Comparison of ENCODE assay signal across 22 cellular contexts in genomic region chr7:36644625-36645422, GRCh38.
DNase-seq lines count a peak whose midpoint lies in the region; ATAC-seq and TF ChIP-seq lines count a peak whose summit lies in the region.
"Had no signal": no experiment of that assay in that cellular context is flagged by ENCODE, and none has a peak within 500 bp of the region (broad histone marks: within the 10 kb centered on the region; RNA-seq: fewer than 3 reads in every experiment).

No MANE protein-coding gene starts in this region.

- H3K36me3 Mint-ChIP-seq in GM23338 (ENCODE audit: low read depth) (no peaks in the 10 kb centered on the region), immature natural killer cell (peaks cover 30 to 51% (median 30%) of the 10 kb centered on the region in 3 donors), osteocyte (ENCODE audit: unreplicated experiment) (no peaks in the 10 kb centered on the region)
- H3K36me3 Mint-ChIP-seq: brain had no signal

- WGBS in ovary, 3 donors, result 71 to 74% (median 71%) methylated on average over 4 of the region's 4 CpGs

- H3K27ac ChIP-seq in GM23338 (ENCODE audit: low read depth) (no peak overlapping the region), SJCRH30 (no peak overlapping the region), ovary (no peak overlapping the region)
- H3K27ac ChIP-seq: esophagus squamous epithelium, heart left ventricle, tibial artery had no signal

- H4K20me1 ChIP-seq in GM23338 (replicated peaks; ENCODE audit: insufficient read depth), result no peaks in the 10 kb centered on the region

- no peaks in the 10 kb centered on the region for H3K36me3 ChIP-seq in GM23338 (ENCODE audit: insufficient read depth)
- H3K36me3 ChIP-seq in SJCRH30, result no peaks in the 10 kb centered on the region
- H3K36me3 ChIP-seq in ovary, result no peaks in the 10 kb centered on the region
- H3K36me3 ChIP-seq: BE2C, esophagus squamous epithelium, heart left ventricle, tibial artery had no signal

- H3K4me1 ChIP-seq in GM23338 (ENCODE audit: insufficient read depth), result peaks cover 8% of the 10 kb centered on the region; the same call in 1 of the 2 replicates
- peaks cover 8% of the 10 kb centered on the region; the same call in 1 of the 2 replicates for H3K4me1 ChIP-seq in SJCRH30
- H3K4me1 ChIP-seq in ovary (ENCODE audit: insufficient read depth), result no peaks in the 10 kb centered on the region
- H3K4me1 ChIP-seq: BE2C, esophagus squamous epithelium, heart left ventricle, tibial artery had no signal

- H3F3A ChIP-seq in GM23338 (replicated peaks; ENCODE audit: low read depth), result no peaks in the 10 kb centered on the region

- no peak for TF ChIP-seq EP300 in ovary (IDR thresholded peaks at IDR 0.05)

- peaks cover 11% of the 10 kb centered on the region for H3K4me1 Mint-ChIP-seq in GM23338
- H3K4me1 Mint-ChIP-seq in immature natural killer cell, result peaks cover 85 to 98% of the 10 kb centered on the region in 2 donors
- H3K4me1 Mint-ChIP-seq in osteocyte (ENCODE audit: unreplicated experiment), result peaks cover 8% of the 10 kb centered on the region

- H3K9me3 Mint-ChIP-seq in GM23338, result no peaks in the 10 kb centered on the region
- H3K9me3 Mint-ChIP-seq in immature natural killer cell, result no peaks in the 10 kb centered on the region
- H3K9me3 Mint-ChIP-seq in osteocyte (ENCODE audit: unreplicated experiment), result no peaks in the 10 kb centered on the region
- H3K9me3 Mint-ChIP-seq: activated naive CD4-positive, alpha-beta T cell treated with anti-CD3 and anti-CD28 coated beads, Interleukin-2, amount 10 ng/mL, durations not matched to agents 7 days and 5 days; brain had no signal

- H3K27me3 ChIP-seq in GM23338 (ENCODE audit: insufficient read depth) (no peaks in the 10 kb centered on the region), SJCRH30 (no peaks in the 10 kb centered on the region), ovary (no peaks in the 10 kb centered on the region)
- H3K27me3 ChIP-seq: BE2C, esophagus squamous epithelium, heart left ventricle, tibial artery had no signal

- H3K27ac Mint-ChIP-seq in GM23338 (no peak overlapping the region), immature natural killer cell (peak overlapping the region; percentile 84 to 94 (median 86)), osteocyte (ENCODE audit: unreplicated experiment) (no peak overlapping the region)
- H3K27ac Mint-ChIP-seq: activated CD4-positive, alpha-beta T cell treated with anti-CD3 and anti-CD28 coated beads, Interleukin-2, amount 10 ng/mL, durations not matched to agents 24 days and 14 days; activated naive CD4-positive, alpha-beta T cell treated with anti-CD3 and anti-CD28 coated beads, Interleukin-2, amount 10 ng/mL, durations not matched to agents 7 days and 5 days had no signal

- no peak overlapping the region for H3K4me3 ChIP-seq in GM23338
- no peak overlapping the region for H3K4me3 ChIP-seq in SJCRH30
- H3K4me3 ChIP-seq in ovary, result no peak overlapping the region
- H3K4me3 ChIP-seq: esophagus squamous epithelium, heart left ventricle, smooth muscle cell, tibial artery had no signal

- ATAC-seq in GM23338, result peak; percentile 61
- ATAC-seq: heart left ventricle had no signal

- H3K9me2 ChIP-seq in GM23338 (ENCODE audit: insufficient read depth), result no peaks in the 10 kb centered on the region

- TF ChIP-seq CTCF in GM23338 (conservative IDR thresholded peaks at IDR 0.05; ENCODE audit: low read depth in 2 of 2) (no peak), osteocyte (IDR thresholded peaks at IDR 0.05) (no peak), ovary (IDR thresholded peaks at IDR 0.05) (no peak)

- TF ChIP-seq POLR2A in ovary (IDR thresholded peaks at IDR 0.05), result no peak

- DNase-seq in GM23338 (ENCODE audit: low spot score) (no peak), SJCRH30 (peak; percentile 46 to 62), immature natural killer cell (no peak), osteocyte (ENCODE audit: extremely low spot score, unreplicated experiment) (peak; percentile 34), Ammon's horn (ENCODE audit: low spot score) (no peak), kidney glomerular epithelial cell (lab: John Stamatoyannopoulos, UW) (no peak), ovary (no peak)
- no peak for DNase-seq in stimulated activated CD4-positive, alpha-beta T cell treated with anti-CD3 and anti-CD28 coated beads, Interleukin-1b, Interleukin-23, amount 100 ng/mL, for 48 hours
- DNase-seq: activated CD4-positive, alpha-beta T cell treated with anti-CD3 and anti-CD28 coated beads, Interleukin-2, amount 10 ng/mL, durations not matched to agents 24 days and 14 days; activated naive CD4-positive, alpha-beta T cell treated with anti-CD3 and anti-CD28 coated beads, Interleukin-2, amount 10 ng/mL, durations not matched to agents 7 days and 5 days; BE2C; DND-41; esophagus squamous epithelium; heart left ventricle; mesenchymal stem cell; NCI-H146; NCI-H446; SHP77; T1000; tibial artery had no signal

- H2AFZ ChIP-seq in GM23338, result 0 out of 2 replicates have a peak overlapping the region, but pooled peaks have one; percentile 33

- peaks cover 5% of the 10 kb centered on the region for H3K27me3 Mint-ChIP-seq in GM23338 (ENCODE audit: insufficient read depth, low read depth, poor library complexity)
- peaks cover 2 to 8% (median 2%) of the 10 kb centered on the region in 3 donors for H3K27me3 Mint-ChIP-seq in immature natural killer cell (ENCODE audit: low read depth in 3 of 3)
- H3K27me3 Mint-ChIP-seq in osteocyte (ENCODE audit: unreplicated experiment), result peaks cover under 1% of the 10 kb centered on the region
- H3K27me3 Mint-ChIP-seq: activated CD4-positive, alpha-beta T cell treated with anti-CD3 and anti-CD28 coated beads, Interleukin-2, amount 10 ng/mL, durations not matched to agents 24 days and 14 days; brain had no signal

- H3K4me3 Mint-ChIP-seq in GM23338, result no peak overlapping the region
- H3K4me3 Mint-ChIP-seq in immature natural killer cell, result peak overlapping the region in 2 of 5 donors; percentile 20 to 57
- H3K4me3 Mint-ChIP-seq in osteocyte (ENCODE audit: unreplicated experiment), result no peak overlapping the region
- H3K4me3 Mint-ChIP-seq: activated CD4-positive, alpha-beta T cell treated with anti-CD3 and anti-CD28 coated beads, Interleukin-2, amount 10 ng/mL, durations not matched to agents 24 days and 14 days; activated naive CD4-positive, alpha-beta T cell treated with anti-CD3 and anti-CD28 coated beads, Interleukin-2, amount 10 ng/mL, durations not matched to agents 7 days and 5 days had no signal

- H3K4me2 ChIP-seq in GM23338, result no peak overlapping the region
- H3K4me2 ChIP-seq: smooth muscle cell had no signal

- H3K9me3 ChIP-seq in SJCRH30 (replicated peaks), result no peaks in the 10 kb centered on the region
- no peaks in the 10 kb centered on the region for H3K9me3 ChIP-seq in ovary
- H3K9me3 ChIP-seq: BE2C, esophagus squamous epithelium, heart left ventricle, tibial artery had no signal

- H3K79me2 ChIP-seq in GM23338 (replicated peaks; ENCODE audit: insufficient read depth), result no peaks in the 10 kb centered on the region

- intact Hi-C loops in ovary (cut with DNase I), result no loop called here

TF ChIP-seq in GM23338, 12 proteins besides CTCF, POLR2A, EP300 and RAD21:
- TF ChIP-seq CREB1 (CRISPR knock-in tag; IDR thresholded peaks at IDR 0.05; ENCODE audit: low read depth) (no peak), EZH2 (IDR thresholded peaks at IDR 0.05; ENCODE audit: low read depth, unreplicated experiment) (no peak)

Comparison
In these comparisons a context has a peak if more than half of its experiments do, and no peak if none do; other contexts are left out.
1. DNase-seq: peak in SJCRH30 (2 of 2) and osteocyte (single experiment); none in GM23338 (single experiment), immature natural killer cell (0 of 3), Ammon's horn (single experiment), kidney glomerular epithelial cell (single experiment), ovary (0 of 5) and stimulated activated CD4-positive, alpha-beta T cell treated with anti-CD3 and anti-CD28 coated beads, Interleukin-1b, Interleukin-23, amount 100 ng/mL, for 48 hours (single experiment).
2. H3K27ac Mint-ChIP-seq: peak in immature natural killer cell (6 of 6); none in GM23338 (single experiment) and osteocyte (single experiment).